20 cellular contexts compared by ENCODE assay signal in the genomic region with DNA sequence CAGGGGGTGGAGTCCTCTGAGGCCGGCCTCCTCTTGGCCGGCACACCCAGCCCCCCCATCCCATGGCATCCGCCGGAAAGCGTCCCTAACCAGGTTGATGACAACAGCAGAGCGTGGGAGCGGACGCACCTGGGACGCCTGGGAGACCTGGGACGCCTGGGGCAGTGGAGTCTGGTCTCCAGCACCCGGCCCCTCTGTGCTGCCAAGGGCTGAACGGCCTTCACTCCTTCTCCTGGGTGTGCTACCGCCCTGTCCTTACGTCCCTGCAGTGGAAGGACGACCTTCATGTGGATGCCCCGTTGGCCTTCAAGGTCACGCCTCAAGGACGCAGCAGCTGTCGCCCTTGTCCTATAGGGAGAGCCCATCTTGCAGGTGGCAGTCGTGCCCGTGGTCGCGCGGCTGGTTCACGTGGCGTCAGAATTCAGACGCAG. TPM values are rescaled to one million over a fixed set of nuclear protein-coding genes. Genes with fewer than 3 reads are reported as not detected.
A peak's percentile ranks its signal among the peaks of the same experiment; 100 is the strongest.
DNase-seq lines count a peak whose midpoint lies in the region; ATAC-seq, FAIRE-seq and TF ChIP-seq lines count a peak whose summit lies in the region.
"Had no signal": no experiment of that assay in that cellular context is flagged by ENCODE, and none has a peak within 500 bp of the region (broad histone marks: within the 10 kb centered on the region; RNA-seq: fewer than 3 reads in every experiment).

No MANE protein-coding gene starts in this region.

- no peaks in the 10 kb centered on the region for H3K27me3 ChIP-seq in K562 (ENCODE audit: control insufficient read depth in 2 of 2, insufficient read depth in 2 of 2, low read length in 2 of 2)

- CTCF ChIA-PET in K562 (lab: Yijun Ruan, JAX; ENCODE audit: low intra/inter-chr PET ratio), result no interaction called here

- no peaks in the 10 kb centered on the region for H3K36me3 ChIP-seq in K562 (ENCODE audit: control insufficient read depth, insufficient read depth, low read length)
- peaks cover 2 to 3% of the 10 kb centered on the region in 2 donors for H3K36me3 ChIP-seq in kidney (ENCODE audit: control insufficient read depth in 1 of 2, insufficient read depth in 2 of 2, low read length in 2 of 2)
- H3K36me3 ChIP-seq: HAP-1 had no signal

- WGBS in K562 (ENCODE audit: insufficient coverage, low coverage, missing lambda C conversion rate), result 77% methylated on average over 14 of the region's 27 CpGs

- no peaks in the 10 kb centered on the region for H3K9me3 Mint-ChIP-seq in CD14-positive monocyte
- H3K9me3 Mint-ChIP-seq: CD4-positive, alpha-beta memory T cell had no signal

- ATAC-seq in K562, result no peak
- no peak for ATAC-seq in HG02938 (IDR thresholded peaks at IDR 0.05; ENCODE audit: unreplicated experiment)
- no peak for ATAC-seq in HG02885 (IDR thresholded peaks at IDR 0.05; ENCODE audit: poor library complexity, unreplicated experiment)

- no peak overlapping the region for H2AFZ ChIP-seq in K562 (ENCODE audit: low read depth, low read length)
- H2AFZ ChIP-seq: PC-9 had no signal

- H3K9ac ChIP-seq in K562 (ENCODE audit: insufficient read depth in 1 of 2, low read depth in 2 of 2, low read length in 2 of 2) (no peak overlapping the region; a peak in 1 of 4 replicates), kidney (ENCODE audit: low read length in 2 of 2) (no peak overlapping the region)

- no peak for TF ChIP-seq CTCF in CD14-positive monocyte (IDR thresholded peaks at IDR 0.05)
- TF ChIP-seq CTCF in K562 (IDR thresholded peaks at IDR 0.05 in 2 of 3, conservative IDR thresholded peaks at IDR 0.05 in 1 of 3; ENCODE audit: insufficient read depth in 2 of 3, low read depth in 1 of 3, low read length in 3 of 3), result no peak
- TF ChIP-seq CTCF in kidney (IDR thresholded peaks at IDR 0.05; ENCODE audit: borderline replicate concordance, extremely low read depth, insufficient read depth), result no peak

- no peak for TF ChIP-seq RAD21 in K562 (CRISPR knock-in tag; conservative IDR thresholded peaks at IDR 0.05 in 1 of 2, IDR thresholded peaks at IDR 0.05 in 1 of 2)

- DNase-seq in CD14-positive monocyte (ENCODE audit: low spot score) (peak; percentile 42), K562 (ENCODE audit: extremely low read depth in 1 of 4, low spot score in 3 of 4) (no peak), kidney (peak; percentile 68), posterior vena cava (ENCODE audit: low spot score) (peak; percentile 82), NCI-H187 (lab: John Stamatoyannopoulos, UW) (no peak), DMS79 (lab: John Stamatoyannopoulos, UW) (no peak)
- DNase-seq: ACHN, AML-193, Calu3, NCI-H1417 treated with DMSO at 0.1 percent for 48 hours, NCI-H2029, NCI-H510A treated with DMSO at 0.1 percent for 48 hours, NCI-H82, PC-9 had no signal

- TF ChIP-seq EP300 in K562 (IDR thresholded peaks at IDR 0.05; ENCODE audit: low read length), result no peak

- no TSS peak for BruUV-seq in K562 (replicated peaks; lab: Mats Ljungman, UMichigan)

- intact Hi-C loops in CD14-positive monocyte (cut with micrococcal nuclease) (no loop called here), K562 (cut with micrococcal nuclease) (no loop called here), kidney (cut with DNase I) (no loop called here), posterior vena cava (cut with DNase I) (no loop called here)

- no peak overlapping the region for H3K4me3 ChIP-seq in K562
- H3K4me3 ChIP-seq in kidney (ENCODE audit: low read length in 2 of 2), result no peak overlapping the region
- H3K4me3 ChIP-seq: HAP-1, PC-9 had no signal

- H3K4me1 Mint-ChIP-seq in CD14-positive monocyte, result no peaks in the 10 kb centered on the region
- H3K4me1 Mint-ChIP-seq: CD4-positive, alpha-beta memory T cell had no signal

- POLR2A ChIA-PET in K562 (lab: Yijun Ruan, JAX), result no interaction called here

- H3K79me2 ChIP-seq in K562 (ENCODE audit: control insufficient read depth, insufficient read depth, low read length), result no peaks in the 10 kb centered on the region

- H3K36me3 Mint-ChIP-seq in CD14-positive monocyte, result peaks cover 18 to 50% of the 10 kb centered on the region in 2 donors

- no peaks in the 10 kb centered on the region for H4K20me1 ChIP-seq in K562 (replicated peaks; ENCODE audit: control insufficient read depth, insufficient read depth, low read length)

- H3K4me1 ChIP-seq in K562 (replicated peaks in 1 of 2; ENCODE audit: control insufficient read depth in 2 of 2, insufficient read depth in 2 of 2, low read length in 2 of 2), result peaks cover 0 to 21% of the 10 kb centered on the region in 2 experiments; a peak in 2 of 5 replicates
- H3K4me1 ChIP-seq in kidney (ENCODE audit: control insufficient read depth in 1 of 2, insufficient read depth in 1 of 2, low read depth in 1 of 2, low read length in 2 of 2), result no peaks in the 10 kb centered on the region
- H3K4me1 ChIP-seq: HAP-1 had no signal

- TF ChIP-seq POLR2A in K562 (conservative IDR thresholded peaks at IDR 0.05), result no peak

- H3K27ac ChIP-seq in K562 (ENCODE audit: extremely low read depth, low read depth, low read length) (no peak overlapping the region), kidney (ENCODE audit: low read depth in 2 of 2, low read length in 2 of 2) (no peak overlapping the region)
- H3K27ac ChIP-seq: HL-60, PC-9 had no signal

- H3K4me2 ChIP-seq in K562 (ENCODE audit: insufficient read depth, low read length), result no peak overlapping the region
- H3K4me2 ChIP-seq: PC-9 had no signal

- H3K27ac Mint-ChIP-seq in CD14-positive monocyte, result no peak overlapping the region
- H3K27ac Mint-ChIP-seq: CD4-positive, alpha-beta memory T cell had no signal

- in situ Hi-C loops in K562 (cut with MboI), result no loop called here

- no peaks in the 10 kb centered on the region for H3K27me3 Mint-ChIP-seq in CD14-positive monocyte (ENCODE audit: low read depth in 3 of 3)
- H3K27me3 Mint-ChIP-seq: CD4-positive, alpha-beta memory T cell had no signal

- H3K9me1 ChIP-seq in K562 (ENCODE audit: control insufficient read depth, insufficient read depth, low read length), result no peaks in the 10 kb centered on the region

- no peak overlapping the region for H3K4me3 Mint-ChIP-seq in CD14-positive monocyte
- H3K4me3 Mint-ChIP-seq: CD4-positive, alpha-beta memory T cell had no signal

- FAIRE-seq in K562 (lab: Jason Lieb, UNC) (no peak), kidney (lab: Jason Lieb, UNC) (no peak)
- FAIRE-seq: HTR-8/SVneo had no signal

- H3K9me3 ChIP-seq in K562 (replicated peaks; ENCODE audit: control insufficient read depth, insufficient read depth, low read depth, low read length) (no peaks in the 10 kb centered on the region), kidney (ENCODE audit: control insufficient read depth in 1 of 2, low read length in 2 of 2) (no peaks in the 10 kb centered on the region)
- H3K9me3 ChIP-seq: HAP-1 had no signal

TF ChIP-seq in K562, 482 proteins besides CTCF, POLR2A, EP300 and RAD21 (continues in another document):
- no peak for TF ChIP-seq TEAD4 (IDR thresholded peaks at IDR 0.05; ENCODE audit: low read length)
- no peak for TF ChIP-seq TEAD4 (CRISPR knock-in tag; IDR thresholded peaks at IDR 0.05; ENCODE audit: borderline replicate concordance)

RNA-seq across cellular contexts. Expression of a gene that starts 26.9 kb away (rescaled TPM):
- not detected for polyA plus RNA-seq in CD14-positive monocyte
- not detected in 2 replicates for total RNA-seq in K562 (2011; cell fraction: chromatin; rRNA removed; ENCODE audit: low replicate concordance)
- not detected in 2 replicates for total RNA-seq in K562 (2011; cell fraction: nucleolus; rRNA removed)
- total RNA-seq in K562 (2011; cell fraction: nucleoplasm; rRNA removed), result not detected in 2 replicates
- total RNA-seq in K562 (2014; rRNA removed), result not detected in 2 replicates
- not detected in 2 replicates for total RNA-seq in K562 (2014; rRNA removed; fragmentation: Illumina TruSeq; extraction: Trizol)
- not detected in 2 replicates for total RNA-seq in K562 (2015; rRNA removed; fragmentation: Illumina TruSeq; extraction: Trizol)
- not detected in 2 replicates for total RNA-seq in K562 (2021)
- not detected in 2 replicates for polyA plus RNA-seq in K562 (2011; rRNA removed)
- polyA plus RNA-seq in K562 (2011; cell fraction: cytosol; rRNA removed), result 0.12 TPM in 1 of 2 replicates, not detected in the other
- 0.20 TPM in 1 of 2 replicates, not detected in the other for polyA plus RNA-seq in K562 (2011; cell fraction: nucleus; rRNA removed)
- polyA plus RNA-seq in K562 (2012), result not detected in 2 replicates
- not detected in 2 replicates for polyA plus RNA-seq in K562 (2014; fragmentation: Illumina TruSeq; extraction: Trizol)
- polyA plus RNA-seq in K562 (2014; fragmentation: Nextera tagmentation; extraction: Ambion mirVana), result not detected
- polyA plus RNA-seq in K562 (2014; rRNA removed), result not detected in 2 replicates
- polyA minus RNA-seq in K562 (2011; rRNA and poly(A)+ RNA removed), result not detected in 2 replicates
- not detected in 2 replicates for polyA minus RNA-seq in K562 (2011; cell fraction: cytosol; rRNA and poly(A)+ RNA removed)
- polyA minus RNA-seq in K562 (2011; cell fraction: nucleus; rRNA and poly(A)+ RNA removed), result 0.27 TPM in 1 of 2 replicates, not detected in the other
- total RNA-seq in kidney, result not detected
- polyA plus RNA-seq in kidney (ENCODE audit: insufficient read depth, low read depth, low replicate concordance), result not detected
- not detected for total RNA-seq in posterior vena cava
- total RNA-seq: Calu3; CD4-positive, alpha-beta memory T cell; PC-9 had no signal
- polyA plus RNA-seq: CD4-positive, alpha-beta memory T cell had no signal

RNA-seq across cellular contexts. Expression of a gene that starts 32.4 kb away (rescaled TPM):
- polyA plus RNA-seq in CD14-positive monocyte (1 to 10 TPM; 2.6 to 4.8 TPM), K562 (2011; rRNA removed) (3.5 and 7.2 TPM in 2 replicates), K562 (2014; fragmentation: Illumina TruSeq; extraction: Trizol) (3.3 and 4.7 TPM in 2 replicates), K562 (2014; fragmentation: Nextera tagmentation; extraction: Ambion mirVana) (under 1 TPM; 0.21 to 0.27 TPM), K562 (2014; rRNA removed) (5.8 and 9.2 TPM in 2 replicates), kidney (ENCODE audit: insufficient read depth, low read depth, low replicate concordance) (5.2 TPM)
- total RNA-seq in K562 (2011; cell fraction: chromatin; rRNA removed; ENCODE audit: low replicate concordance), result 74.2 and 130 TPM in 2 replicates
- 56.7 and 60.5 TPM in 2 replicates for total RNA-seq in K562 (2011; cell fraction: nucleolus; rRNA removed)
- 48.0 and 51.4 TPM in 2 replicates for total RNA-seq in K562 (2011; cell fraction: nucleoplasm; rRNA removed)
- total RNA-seq in K562 (2014; rRNA removed) (4.5 and 5.4 TPM in 2 replicates), K562 (2014; rRNA removed; fragmentation: Illumina TruSeq; extraction: Trizol) (1.5 TPM in 2 replicates), K562 (2015; rRNA removed; fragmentation: Illumina TruSeq; extraction: Trizol) (2.6 and 2.9 TPM in 2 replicates), K562 (2021) (12.4 and 14.6 TPM in 2 replicates), kidney (32.5 TPM), posterior vena cava (10 to 100 TPM; 14.3 to 14.7 TPM)
- polyA plus RNA-seq in K562 (2011; cell fraction: cytosol; rRNA removed), result 3.2 and 3.4 TPM in 2 replicates
- polyA plus RNA-seq in K562 (2011; cell fraction: nucleus; rRNA removed), result 46.4 and 58.8 TPM in 2 replicates
- 5.4 and 8.3 TPM in 2 replicates for polyA plus RNA-seq in K562 (2012)
- 2.9 and 3.6 TPM in 2 replicates for polyA minus RNA-seq in K562 (2011; rRNA and poly(A)+ RNA removed)
- polyA minus RNA-seq in K562 (2011; cell fraction: cytosol; rRNA and poly(A)+ RNA removed), result 3.3 TPM in 2 replicates
- polyA minus RNA-seq in K562 (2011; cell fraction: nucleus; rRNA and poly(A)+ RNA removed), result 12.8 and 18.4 TPM in 2 replicates

Comparison
In these comparisons a context has a peak if more than half of its experiments do, and no peak if none do; other contexts are left out.
1. DNase-seq: peak in CD14-positive monocyte (single experiment), kidney (single experiment) and posterior vena cava (single experiment); none in K562 (0 of 4), NCI-H187 (0 of 2) and DMS79 (single experiment).